In genomic region chrX:106039920-106040319, GRCh38 we compare ENCODE assay signal across 11 cellular contexts. TPM values are rescaled to one million over a fixed set of nuclear protein-coding genes. Genes with fewer than 3 reads are reported as not detected.
A peak's percentile ranks its signal among the peaks of the same experiment; 100 is the strongest.
DNase-seq lines count a peak whose midpoint lies in the region; TF ChIP-seq lines count a peak whose summit lies in the region.
"Had no signal": no experiment of that assay in that cellular context is flagged by ENCODE, and none has a peak within 500 bp of the region (broad histone marks: within the 10 kb centered on the region; RNA-seq: fewer than 3 reads in every experiment).

No MANE protein-coding gene starts in this region.

- no peak overlapping the region for H3K27ac ChIP-seq in PC-9
- H3K27ac ChIP-seq: lower lobe of right lung had no signal

- TF ChIP-seq CTCF in PC-9 (conservative IDR thresholded peaks at IDR 0.05) (peak; percentile 41; the same call in 1 of the 2 replicates), fibroblast of the aortic adventitia (IDR thresholded peaks at IDR 0.05; ENCODE audit: insufficient read depth, low read length) (peak; percentile 25), GM13976 (IDR thresholded peaks at IDR 0.05; ENCODE audit: borderline replicate concordance, control extremely low read depth, extremely low read depth, insufficient read depth, missing control alignments) (no peak)

- no peaks in the 10 kb centered on the region for H3K36me3 ChIP-seq in PC-9 (ENCODE audit: low read depth)
- H3K36me3 ChIP-seq: lower lobe of right lung had no signal

- BruUV-seq in PC-9 (replicated peaks; lab: Mats Ljungman, UMichigan), result no TSS peak

- H3K9me2 ChIP-seq in PC-9 (ENCODE audit: insufficient read depth), result no peaks in the 10 kb centered on the region

- CTCF ChIA-PET in PC-9 (lab: Charles Lee), result interaction anchor here (1.2 kb wide), 1 partner anchor 163 kb away, joined by 5 read pairs; no protein-coding TSS in a partner anchor

- H3K27me3 ChIP-seq in PC-9 (ENCODE audit: insufficient read depth, low read depth), result no peaks in the 10 kb centered on the region

- H3K79me2 ChIP-seq in PC-9 (ENCODE audit: low read depth), result no peaks in the 10 kb centered on the region

- no peak overlapping the region for H2AFZ ChIP-seq in PC-9

- POLR2A ChIA-PET in PC-9 (lab: Charles Lee; ENCODE audit: unreplicated experiment), result no interaction called here

- intact Hi-C loops in PC-9 (cut with micrococcal nuclease; ENCODE audit: unreplicated experiment), result no loop called here

- H3K9me3 ChIP-seq in PC-9 (ENCODE audit: insufficient read depth, low read depth), result no peaks in the 10 kb centered on the region
- H3K9me3 ChIP-seq: lower lobe of right lung had no signal

- H3K4me2 ChIP-seq in PC-9, result no peak overlapping the region

- H3K4me3 ChIP-seq in PC-9 (no peak overlapping the region), fibroblast of the aortic adventitia (ENCODE audit: low read depth, low read length) (no peak overlapping the region)
- H3K4me3 ChIP-seq: lower lobe of right lung had no signal

- in situ Hi-C loops in GM13976 (cut with MboI; ENCODE audit: low sequenced_read_pairs, unreplicated experiment), result no loop called here

- DNase-seq in NCI-H1436 (lab: John Stamatoyannopoulos, UW), result peak; percentile 0
- DNase-seq in NCI-H1436 treated with DMSO at 0.1 percent for 48 hours (lab: John Stamatoyannopoulos, UW), result no peak
- peak in 1 of 2 experiments; percentile 6 for DNase-seq in PC-9
- no peak for DNase-seq in fibroblast of the aortic adventitia (ENCODE audit: low read depth)
- DNase-seq in renal cortical epithelial cell (ENCODE audit: low read depth), result peak; percentile 21
- no peak for DNase-seq in GM13976 (ENCODE audit: low spot score)
- no peak for DNase-seq in KG1 (lab: John Stamatoyannopoulos, UW)
- no peak for DNase-seq in NCI-H1694 (lab: John Stamatoyannopoulos, UW)
- DNase-seq: lower lobe of right lung; stimulated activated CD4-positive, alpha-beta T cell treated with anti-CD3 and anti-CD28 coated beads, Interleukin-12 subunit alpha, Interleukin-12 subunit beta, amount 100 ng/mL, for 4 hours had no signal

- H4K20me1 ChIP-seq in PC-9 (ENCODE audit: insufficient read depth), result no peaks in the 10 kb centered on the region

- no peaks in the 10 kb centered on the region for H3F3A ChIP-seq in PC-9 (ENCODE audit: insufficient read depth, low read depth)

- H3K4me1 ChIP-seq in PC-9 (replicated peaks; ENCODE audit: insufficient read depth), result no peaks in the 10 kb centered on the region
- H3K4me1 ChIP-seq: lower lobe of right lung had no signal

RNA-seq across cellular contexts. Expression of gene SERPINA7, which starts 1.4 kb away (rescaled TPM):
- total RNA-seq in PC-9 (2021) (not detected in 2 replicates), fibroblast of the aortic adventitia (ENCODE audit: low replicate concordance) (not detected in 2 replicates), renal cortical epithelial cell (not detected in 2 replicates)
- total RNA-seq: lower lobe of right lung, subcutaneous adipose tissue had no signal

Comparison
In these comparisons a context has a peak if more than half of its experiments do, and no peak if none do; other contexts are left out.
1. DNase-seq: peak in NCI-H1436 (single experiment) and renal cortical epithelial cell (single experiment); none in NCI-H1436 treated with DMSO at 0.1 percent for 48 hours (single experiment), fibroblast of the aortic adventitia (single experiment), GM13976 (single experiment), KG1 (single experiment) and NCI-H1694 (single experiment).